ENCODE assay signal across 1 cellular context in genomic region chr15:40238481-40238926, GRCh38.
TF ChIP-seq lines count a peak whose summit lies in the region.

No MANE protein-coding gene starts in this region.

TF ChIP-seq in GM23338, 12 proteins besides CTCF, POLR2A, EP300 and RAD21 (continued from another document):
- TF ChIP-seq ZNF462 (CRISPR knock-in tag; IDR thresholded peaks at IDR 0.05) (no peak), ZNF331 (CRISPR knock-in tag; IDR thresholded peaks at IDR 0.05; ENCODE audit: low read depth) (no peak), POLR2AphosphoS5 (IDR thresholded peaks at IDR 0.05; ENCODE audit: low read depth) (no peak), STAT1 (IDR thresholded peaks at IDR 0.05; ENCODE audit: unreplicated experiment) (no peak), EZH2 (IDR thresholded peaks at IDR 0.05; ENCODE audit: low read depth, unreplicated experiment) (no peak), ETS1 (IDR thresholded peaks at IDR 0.05) (no peak), ZNF114 (CRISPR knock-in tag; IDR thresholded peaks at IDR 0.05) (no peak), CREB1 (CRISPR knock-in tag; IDR thresholded peaks at IDR 0.05; ENCODE audit: low read depth) (no peak), REST (IDR thresholded peaks at IDR 0.05; ENCODE audit: unreplicated experiment) (no peak), NANOG (IDR thresholded peaks at IDR 0.05; ENCODE audit: borderline replicate concordance) (no peak)
